8 cellular contexts compared by ENCODE assay signal in the genomic region with DNA sequence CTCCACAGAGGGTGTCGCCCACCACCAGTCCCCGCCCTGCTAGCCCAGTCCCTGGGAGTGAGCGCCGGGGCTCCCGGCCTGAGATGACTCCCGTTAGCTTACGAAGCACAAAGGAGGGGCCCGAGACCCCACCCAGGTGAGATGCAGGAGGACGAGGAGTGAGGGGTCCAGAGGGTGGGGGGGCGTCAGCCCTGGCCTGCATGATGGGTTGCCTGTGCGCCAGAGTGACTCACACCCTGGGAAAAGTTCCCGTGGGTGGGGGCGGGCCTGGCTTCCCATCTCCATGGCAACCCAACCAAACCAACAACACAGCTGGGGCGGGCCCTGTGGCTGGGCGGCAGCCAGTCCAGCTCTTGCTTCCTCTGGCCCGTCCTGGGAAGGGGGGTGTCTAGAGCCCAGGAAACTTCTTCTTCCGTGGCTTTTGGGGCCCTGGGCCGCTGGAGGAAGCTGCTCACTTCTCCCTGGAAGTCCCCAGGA. TPM values are rescaled to one million over a fixed set of nuclear protein-coding genes. Genes with fewer than 3 reads are reported as not detected.
DNase-seq lines count a peak whose midpoint lies in the region; ATAC-seq and TF ChIP-seq lines count a peak whose summit lies in the region.

No MANE protein-coding gene starts in this region.

- DNase-seq in BE2C = peak; percentile 92
- DNase-seq in HEK293T (ENCODE audit: extremely low spot score) = peak; percentile 83
- DNase-seq in SK-MEL-5 (ENCODE audit: low read depth, low spot score) = peak; percentile 85
- peak; percentile 92 to 99 for DNase-seq in ascending aorta (ENCODE audit: low spot score in 2 of 2)
- DNase-seq in right atrium auricular region (ENCODE audit: low spot score) = peak; percentile 99
- DNase-seq in retina = peak; percentile 70

- intact Hi-C loops in ascending aorta (cut with DNase I) = loop anchor here (1.0 kb wide), 1 partner anchor 242 kb away; a partner anchor contains a TSS

- POLR2A ChIA-PET in HEK293T (lab: Yijun Ruan, JAX) = no interaction called here

- peak overlapping the region; percentile 19 for H3K4me3 ChIP-seq in BE2C (ENCODE audit: low read depth, low read length)
- peak overlapping the region in 1 of 2 donors; percentile 55 for H3K4me3 ChIP-seq in ascending aorta
- H3K4me3 ChIP-seq in right atrium auricular region = peak overlapping the region in 1 of 2 donors; percentile 38

- H3K9me3 ChIP-seq in BE2C (no peaks in the 10 kb centered on the region), ascending aorta (no peaks in the 10 kb centered on the region), right atrium auricular region (no peaks in the 10 kb centered on the region)

- H3K27ac ChIP-seq in ascending aorta = peak overlapping the region; percentile 69 to 87
- peak overlapping the region; percentile 84 to 88 for H3K27ac ChIP-seq in right atrium auricular region

- peaks cover 45% of the 10 kb centered on the region for H3K27me3 ChIP-seq in BE2C
- H3K27me3 ChIP-seq in ascending aorta = peaks cover 12% of the 10 kb centered on the region
- H3K27me3 ChIP-seq in right atrium auricular region = peaks cover 0 to 15% of the 10 kb centered on the region in 2 donors

- no peak for TF ChIP-seq CTCF in BE2C (IDR thresholded peaks at IDR 0.05; ENCODE audit: low read depth, low read length)
- TF ChIP-seq CTCF in ascending aorta (IDR thresholded peaks at IDR 0.05) = no peak
- no peak for TF ChIP-seq CTCF in right atrium auricular region (IDR thresholded peaks at IDR 0.05)

- in situ Hi-C loops in SK-MEL-5 (cut with HindIII; ENCODE audit: low pct_unique_long_range_greater_than_20kb, low sequenced_read_pairs) = no loop called here

- H3K4me1 ChIP-seq in BE2C = peaks cover 7% of the 10 kb centered on the region
- peaks cover 35 to 61% of the 10 kb centered on the region in 2 donors for H3K4me1 ChIP-seq in ascending aorta
- H3K4me1 ChIP-seq in right atrium auricular region = peaks cover 0 to 84% of the 10 kb centered on the region in 2 donors

- CTCF ChIA-PET in HEK293T (lab: Yijun Ruan, JAX) = no interaction called here

- ATAC-seq in HG03039 (IDR thresholded peaks at IDR 0.05; ENCODE audit: unreplicated experiment) = no peak
- ATAC-seq in HG02571 (IDR thresholded peaks at IDR 0.05; ENCODE audit: unreplicated experiment) = no peak

- H3K36me3 ChIP-seq in BE2C = no peaks in the 10 kb centered on the region
- H3K36me3 ChIP-seq in ascending aorta = no peaks in the 10 kb centered on the region
- peaks cover 9% of the 10 kb centered on the region for H3K36me3 ChIP-seq in right atrium auricular region

TF ChIP-seq in HEK293T, 16 proteins besides CTCF, POLR2A, EP300 and RAD21:
- no peak for TF ChIP-seq ELF4 (IDR thresholded peaks at IDR 0.05)
- TF ChIP-seq CTBP1 (IDR thresholded peaks at IDR 0.05; ENCODE audit: borderline replicate concordance) = no peak

RNA-seq across cellular contexts. Expression of a gene that starts 4.5 kb away (rescaled TPM):
- polyA plus RNA-seq in BE2C (2012; ENCODE audit: insufficient read depth, insufficient read length, low read depth) = 4.2 TPM
- total RNA-seq in SK-MEL-5 (2014; rRNA removed; shearing (Covaris generic)) = 6.9 and 9.1 TPM in 2 replicates
- 53.3 and 56.5 TPM in 2 replicates for polyA plus RNA-seq in SK-MEL-5 (2015; cell fraction: cytosol; rRNA removed)
- 47.3 and 57.1 TPM in 2 replicates for polyA plus RNA-seq in SK-MEL-5 (2015; cell fraction: nucleus; rRNA removed)
- total RNA-seq in ascending aorta (99.3 TPM), right atrium auricular region (10 to 100 TPM; 19.4 to 28.0 TPM)

RNA-seq across cellular contexts. Expression of a gene that starts 4.6 kb away (rescaled TPM):
- polyA plus RNA-seq in BE2C (2012; ENCODE audit: insufficient read depth, insufficient read length, low read depth) = not detected
- total RNA-seq in SK-MEL-5 (2014; rRNA removed; shearing (Covaris generic)) = not detected in 2 replicates
- polyA plus RNA-seq in SK-MEL-5 (2015; cell fraction: cytosol; rRNA removed) = 0.44 and 0.57 TPM in 2 replicates
- 4.1 and 6.8 TPM in 2 replicates for polyA plus RNA-seq in SK-MEL-5 (2015; cell fraction: nucleus; rRNA removed)
- total RNA-seq in ascending aorta (not detected), right atrium auricular region (1 to 10 TPM; 1.1 to 1.8 TPM)

RNA-seq across cellular contexts. Expression of a gene that starts 42.8 kb away (rescaled TPM):
- polyA plus RNA-seq in BE2C (2012; ENCODE audit: insufficient read depth, insufficient read length, low read depth) = 451 TPM
- total RNA-seq in SK-MEL-5 (2014; rRNA removed; shearing (Covaris generic)) = 211 and 226 TPM in 2 replicates
- 298 and 342 TPM in 2 replicates for polyA plus RNA-seq in SK-MEL-5 (2015; cell fraction: cytosol; rRNA removed)
- 1,231 and 1,371 TPM in 2 replicates for polyA plus RNA-seq in SK-MEL-5 (2015; cell fraction: nucleus; rRNA removed)
- total RNA-seq in ascending aorta (133 TPM), right atrium auricular region (100 to 1,000 TPM; 153 to 179 TPM)

RNA-seq across cellular contexts. Expression of a gene that starts 43.1 kb away (rescaled TPM):
- 79.5 TPM for polyA plus RNA-seq in BE2C (2012; ENCODE audit: insufficient read depth, insufficient read length, low read depth)
- 32.3 and 33.4 TPM in 2 replicates for total RNA-seq in SK-MEL-5 (2014; rRNA removed; shearing (Covaris generic))
- 53.0 and 55.2 TPM in 2 replicates for polyA plus RNA-seq in SK-MEL-5 (2015; cell fraction: cytosol; rRNA removed)
- polyA plus RNA-seq in SK-MEL-5 (2015; cell fraction: nucleus; rRNA removed) = 118 and 143 TPM in 2 replicates
- total RNA-seq in ascending aorta = 254 TPM
- 10 to 100 TPM; 16.5 to 23.4 TPM for total RNA-seq in right atrium auricular region
